9 cellular contexts compared by ENCODE assay signal in genomic region chr6:1619666-1620503, GRCh38. TPM values are rescaled to one million over a fixed set of nuclear protein-coding genes. Genes with fewer than 3 reads are reported as not detected.
DNase-seq lines count a peak whose midpoint lies in the region; ATAC-seq and TF ChIP-seq lines count a peak whose summit lies in the region.
"Had no signal": no experiment of that assay in that cellular context is flagged by ENCODE, and none has a peak within 500 bp of the region (broad histone marks: within the 10 kb centered on the region; RNA-seq: fewer than 3 reads in every experiment).

No MANE protein-coding gene starts in this region.

- peaks cover 39% of the 10 kb centered on the region for H3K27me3 Mint-ChIP-seq in activated T-helper 17 cell treated with anti-CD3 and anti-CD28 coated beads, Interleukin-2, amount 50 U/mL, for 72 hours

- H3K9me3 Mint-ChIP-seq in activated T-helper 17 cell treated with anti-CD3 and anti-CD28 coated beads, Interleukin-2, amount 50 U/mL, for 72 hours, result no peaks in the 10 kb centered on the region

- H3K27ac ChIP-seq in psoas muscle, result no peak overlapping the region
- no peak overlapping the region for H3K27ac ChIP-seq in PC-3 (ENCODE audit: low read length)
- H3K27ac ChIP-seq: PC-9 had no signal

- DNase-seq in GM10266 (ENCODE audit: extremely low spot score), result peak; percentile 75
- DNase-seq in psoas muscle, result peak in 1 of 2 donors; percentile 56
- no peak for DNase-seq in PC-3
- DNase-seq in NCI-H2171 treated with DMSO at 0.1 percent for 48 hours (lab: John Stamatoyannopoulos, UW), result no peak
- no peak for DNase-seq in NCI-H2227 treated with DMSO at 0.1 percent for 48 hours (lab: John Stamatoyannopoulos, UW)
- DNase-seq: PC-9 had no signal

- no peak overlapping the region for H3K27ac Mint-ChIP-seq in activated T-helper 17 cell treated with anti-CD3 and anti-CD28 coated beads, Interleukin-2, amount 50 U/mL, for 72 hours

- H3F3A ChIP-seq in PC-3 (ENCODE audit: low read length, unreplicated experiment), result no peaks in the 10 kb centered on the region

- peak; percentile 28 for ATAC-seq in activated T-helper 17 cell treated with anti-CD3 and anti-CD28 coated beads, Interleukin-2, amount 50 U/mL, for 72 hours (replicated peaks)
- ATAC-seq in psoas muscle (peak in 1 of 4 donors; percentile 19), PC-3 (no peak), GM21390 (IDR thresholded peaks at IDR 0.05; ENCODE audit: unreplicated experiment) (no peak)

- no peak overlapping the region for H2AFZ ChIP-seq in PC-3 (ENCODE audit: low read length)
- H2AFZ ChIP-seq: PC-9 had no signal

- H3K27me3 ChIP-seq in psoas muscle (ENCODE audit: insufficient read depth in 3 of 3, low read length in 2 of 3) (peaks cover 0 to 87% (median 30%) of the 10 kb centered on the region in 3 donors), PC-3 (ENCODE audit: low read length) (no peaks in the 10 kb centered on the region)

- no peak overlapping the region for H3K4me2 ChIP-seq in PC-3 (ENCODE audit: low read length)
- H3K4me2 ChIP-seq: PC-9 had no signal

- no peaks in the 10 kb centered on the region for H3K36me3 ChIP-seq in psoas muscle (ENCODE audit: insufficient read depth in 1 of 2, low read depth in 1 of 2)
- H3K36me3 ChIP-seq in PC-3 (ENCODE audit: low read depth, low read length), result no peaks in the 10 kb centered on the region

- 0 out of 2 replicates have a peak, but pooled peaks cover 3% of the 10 kb centered on the region for H3K79me2 ChIP-seq in PC-3 (ENCODE audit: low read length)

- H3K4me1 Mint-ChIP-seq in activated T-helper 17 cell treated with anti-CD3 and anti-CD28 coated beads, Interleukin-2, amount 50 U/mL, for 72 hours, result no peaks in the 10 kb centered on the region

- H3K36me3 Mint-ChIP-seq in activated T-helper 17 cell treated with anti-CD3 and anti-CD28 coated beads, Interleukin-2, amount 50 U/mL, for 72 hours (ENCODE audit: low read depth), result peaks cover 22% of the 10 kb centered on the region

- H4K20me1 ChIP-seq in PC-3 (ENCODE audit: low read length), result no peaks in the 10 kb centered on the region

- H3K4me1 ChIP-seq in psoas muscle (peaks cover 3% of the 10 kb centered on the region), PC-3 (ENCODE audit: insufficient read depth, low read length) (no peaks in the 10 kb centered on the region)

- POLR2A ChIA-PET in PC-3 (lab: Charles Lee; ENCODE audit: unreplicated experiment), result no interaction called here

- H3K4me3 Mint-ChIP-seq in activated T-helper 17 cell treated with anti-CD3 and anti-CD28 coated beads, Interleukin-2, amount 50 U/mL, for 72 hours, result no peak overlapping the region

- WGBS in psoas muscle, 3 donors, result 22 to 29% (median 27%) methylated on average over 71 to 85 of the region's 85 CpGs

- TF ChIP-seq CTCF in GM10266 (IDR thresholded peaks at IDR 0.05; ENCODE audit: control insufficient read depth, insufficient read depth, low read depth, missing control alignments) (no peak), psoas muscle (IDR thresholded peaks at IDR 0.05) (no peak), PC-3 (conservative IDR thresholded peaks at IDR 0.05; ENCODE audit: low read depth, low read length) (no peak)

- no peaks in the 10 kb centered on the region for H3K9me2 ChIP-seq in PC-3 (replicated peaks; ENCODE audit: low read length)

- CTCF ChIA-PET in PC-3 (lab: Charles Lee), result no interaction called here

- intact Hi-C loops in psoas muscle (cut with DNase I) (loop anchor here in 1 of 2 donors (5.0 kb wide), 1 partner anchor 67 kb away; no protein-coding TSS in a partner anchor), PC-3 (cut with micrococcal nuclease) (no loop called here)

- peaks cover 2% of the 10 kb centered on the region for H3K9me3 ChIP-seq in iPS-18c (ENCODE audit: control insufficient read depth, insufficient read depth, low read length)
- no peaks in the 10 kb centered on the region for H3K9me3 ChIP-seq in psoas muscle
- H3K9me3 ChIP-seq in PC-3 (ENCODE audit: low read length), result no peaks in the 10 kb centered on the region

- BruUV-seq in PC-3 (replicated peaks; lab: Mats Ljungman, UMichigan), result no TSS peak

- peak overlapping the region; percentile 44 for H3K4me3 ChIP-seq in iPS-18c (ENCODE audit: insufficient read depth, low read depth, low read length)
- H3K4me3 ChIP-seq in psoas muscle, result peak overlapping the region; percentile 53
- H3K4me3 ChIP-seq in PC-3 (ENCODE audit: low read length), result no peak overlapping the region
- H3K4me3 ChIP-seq: PC-9 had no signal

- no peak overlapping the region for H3K9ac ChIP-seq in PC-3 (ENCODE audit: low read length)

RNA-seq across cellular contexts. Expression of gene FOXC1, which starts 10.2 kb away (rescaled TPM):
- total RNA-seq in activated T-helper 17 cell treated with anti-CD3 and anti-CD28 coated beads, Interleukin-2, amount 50 U/mL, for 72 hours, result not detected
- total RNA-seq in psoas muscle (1 to 10 TPM; 1.5 to 2.7 (median 2.0) TPM), PC-3 (2014; rRNA removed) (7.3 and 12.0 TPM in 2 replicates)
- 1 to 10 TPM in 2 of 3 donors, under 1 TPM in 1; 0.90 to 1.3 (median 1.1) TPM for polyA plus RNA-seq in psoas muscle
